ENCODE assay signal across 13 cellular contexts in genomic region chr7:26279405-26279804, GRCh38. TPM values are rescaled to one million over a fixed set of nuclear protein-coding genes. Genes with fewer than 3 reads are reported as not detected.
DNase-seq lines count a peak whose midpoint lies in the region; ATAC-seq and TF ChIP-seq lines count a peak whose summit lies in the region.
"Had no signal": no experiment of that assay in that cellular context is flagged by ENCODE, and none has a peak within 500 bp of the region (broad histone marks: within the 10 kb centered on the region; RNA-seq: fewer than 3 reads in every experiment).

No MANE protein-coding gene starts in this region.

- H3K9me3 Mint-ChIP-seq in T-helper 1 cell treated with Interleukin-12 subunit alpha and Interleukin-12 subunit beta and Interleukin-4 antibody, amounts not matched to agents 30 μg/mL and 1 μg/mL, for 36 hours = peaks cover 5% of the 10 kb centered on the region

- H3K27me3 Mint-ChIP-seq in T-helper 1 cell treated with Interleukin-12 subunit alpha and Interleukin-12 subunit beta and Interleukin-4 antibody, amounts not matched to agents 30 μg/mL and 1 μg/mL, for 36 hours (ENCODE audit: low read depth) = no peaks in the 10 kb centered on the region

- H3K36me3 ChIP-seq in WERI-Rb-1 = no peaks in the 10 kb centered on the region
- H3K36me3 ChIP-seq: ovary had no signal

- H3K36me3 Mint-ChIP-seq in T-helper 1 cell treated with Interleukin-12 subunit alpha and Interleukin-12 subunit beta and Interleukin-4 antibody, amounts not matched to agents 30 μg/mL and 1 μg/mL, for 36 hours (ENCODE audit: low read depth) = no peaks in the 10 kb centered on the region

- ATAC-seq in GM21515 (IDR thresholded peaks at IDR 0.05; ENCODE audit: unreplicated experiment) = no peak

- no peaks in the 10 kb centered on the region for H3K27me3 ChIP-seq in WERI-Rb-1 (ENCODE audit: insufficient read depth, low read depth, severe bottlenecking)
- H3K27me3 ChIP-seq: ovary had no signal

- peaks cover 17% of the 10 kb centered on the region for H3K4me1 Mint-ChIP-seq in T-helper 1 cell treated with Interleukin-12 subunit alpha and Interleukin-12 subunit beta and Interleukin-4 antibody, amounts not matched to agents 30 μg/mL and 1 μg/mL, for 36 hours (ENCODE audit: low read depth)

- peak overlapping the region; percentile 84 for H3K27ac Mint-ChIP-seq in T-helper 1 cell treated with Interleukin-12 subunit alpha and Interleukin-12 subunit beta and Interleukin-4 antibody, amounts not matched to agents 30 μg/mL and 1 μg/mL, for 36 hours

- TF ChIP-seq CTCF in GM12864 (IDR thresholded peaks at IDR 0.05; ENCODE audit: low read depth, low read length, missing control alignments) (no peak), WERI-Rb-1 (IDR thresholded peaks at IDR 0.05; ENCODE audit: low read depth, low read length) (no peak), GM20000 (IDR thresholded peaks at IDR 0.05; ENCODE audit: extremely low read depth, missing control alignments) (no peak)

- H3K9me3 ChIP-seq in WERI-Rb-1 (ENCODE audit: severe bottlenecking) = no peaks in the 10 kb centered on the region
- H3K9me3 ChIP-seq: ovary had no signal

- peak; percentile 49 for DNase-seq in GM12864 (ENCODE audit: low read depth)
- peak; percentile 13 for DNase-seq in HCEC 1CT
- peak; percentile 7 to 13 for DNase-seq in lung microvascular endothelial cell (ENCODE audit: low read depth in 2 of 2)
- no peak for DNase-seq in WERI-Rb-1
- no peak for DNase-seq in GM20000 (ENCODE audit: low spot score)
- DNase-seq: amniotic stem cell, islet precursor cell, NCI-H82, ovary had no signal

- H3K27ac ChIP-seq in WERI-Rb-1 = no peak overlapping the region
- H3K27ac ChIP-seq: epithelial cell of prostate, KMS-11, ovary had no signal

- no peak overlapping the region; the same call in 1 of the 2 replicates for H3K4me3 ChIP-seq in GM12864 (ENCODE audit: low read depth, low read length)
- no peak overlapping the region for H3K4me3 ChIP-seq in WERI-Rb-1 (ENCODE audit: low read depth, low read length)
- H3K4me3 ChIP-seq: ovary had no signal

- no peak overlapping the region for H3K4me3 Mint-ChIP-seq in T-helper 1 cell treated with Interleukin-12 subunit alpha and Interleukin-12 subunit beta and Interleukin-4 antibody, amounts not matched to agents 30 μg/mL and 1 μg/mL, for 36 hours

RNA-seq across cellular contexts. Expression of gene SNX10, which starts 12.3 kb away (rescaled TPM):
- total RNA-seq in lung microvascular endothelial cell = 1.3 and 3.2 TPM in 2 replicates

Comparison
In these comparisons a context has a peak if more than half of its experiments do, and no peak if none do; other contexts are left out.
1. DNase-seq: peak in GM12864 (single experiment), HCEC 1CT (single experiment) and lung microvascular endothelial cell (2 of 2); none in WERI-Rb-1 (single experiment) and GM20000 (single experiment).